8 cellular contexts compared by ENCODE assay signal in genomic region chr12:12999959-13000615, GRCh38. TPM values are rescaled to one million over a fixed set of nuclear protein-coding genes. Genes with fewer than 3 reads are reported as not detected.
A peak's percentile ranks its signal among the peaks of the same experiment; 100 is the strongest.
DNase-seq lines count a peak whose midpoint lies in the region; ATAC-seq and TF ChIP-seq lines count a peak whose summit lies in the region.

Gene HEBP1, minus strand, starts transcription at chr12:13000265. Its CDS starts 151 bp downstream, at chr12:13000114.

- H3K4me2 ChIP-seq in DND-41 (ENCODE audit: insufficient read depth, low read length): no peak within 1 kb of the TSS

- H3K79me2 ChIP-seq in DND-41 (ENCODE audit: insufficient read depth, low read length): no peaks in the 10 kb centered on the region

- H4K20me1 ChIP-seq in DND-41 (ENCODE audit: insufficient read depth, low read length): no peaks in the 10 kb centered on the region

- no peaks in the 10 kb centered on the region for H3K36me3 ChIP-seq in DND-41 (ENCODE audit: insufficient read depth, low read length)
- H3K36me3 ChIP-seq in HAP-1 (replicated peaks): no peaks in the 10 kb centered on the region; the same call in 1 of the 2 replicates
- no peaks in the 10 kb centered on the region for H3K36me3 ChIP-seq in SJCRH30

- H3K27ac ChIP-seq in DND-41 (ENCODE audit: low read length) (no peak within 1 kb of the TSS), SJCRH30 (peak within 1 kb of the TSS; percentile 65)

- peaks cover 49% of the 10 kb centered on the region for H3K27me3 Mint-ChIP-seq in nephron progenitor cell (ENCODE audit: low read depth, poor library complexity)
- peaks cover 14% of the 10 kb centered on the region for H3K27me3 Mint-ChIP-seq in stimulated activated naive CD8-positive, alpha-beta T cell treated with anti-CD3 and anti-CD28 coated beads, Interleukin-15, Interleukin-2, amounts not matched to agents 100 ng/mL and 50 ng/mL, for 24 hours

- peak within 1 kb of the TSS; percentile 55 for H3K27ac Mint-ChIP-seq in nephron progenitor cell
- peak within 1 kb of the TSS; percentile 84 for H3K27ac Mint-ChIP-seq in stimulated activated naive CD8-positive, alpha-beta T cell treated with anti-CD3 and anti-CD28 coated beads, Interleukin-15, Interleukin-2, amounts not matched to agents 100 ng/mL and 50 ng/mL, for 24 hours

- H3K9me3 Mint-ChIP-seq in nephron progenitor cell: no peaks in the 10 kb centered on the region
- H3K9me3 Mint-ChIP-seq in stimulated activated naive CD8-positive, alpha-beta T cell treated with anti-CD3 and anti-CD28 coated beads, Interleukin-15, Interleukin-2, amounts not matched to agents 100 ng/mL and 50 ng/mL, for 24 hours: no peaks in the 10 kb centered on the region

- H3K9me3 ChIP-seq in DND-41 (ENCODE audit: insufficient read depth, low read length, severe bottlenecking) (no peaks in the 10 kb centered on the region), HAP-1 (no peaks in the 10 kb centered on the region), SJCRH30 (replicated peaks) (no peaks in the 10 kb centered on the region)

- no peaks in the 10 kb centered on the region for H3K36me3 Mint-ChIP-seq in nephron progenitor cell (ENCODE audit: low read depth)
- H3K36me3 Mint-ChIP-seq in stimulated activated naive CD8-positive, alpha-beta T cell treated with anti-CD3 and anti-CD28 coated beads, Interleukin-15, Interleukin-2, amounts not matched to agents 100 ng/mL and 50 ng/mL, for 24 hours (ENCODE audit: low read depth): no peaks in the 10 kb centered on the region

- peaks cover 37% of the 10 kb centered on the region for H3K4me1 Mint-ChIP-seq in nephron progenitor cell
- peaks cover 22% of the 10 kb centered on the region for H3K4me1 Mint-ChIP-seq in stimulated activated naive CD8-positive, alpha-beta T cell treated with anti-CD3 and anti-CD28 coated beads, Interleukin-15, Interleukin-2, amounts not matched to agents 100 ng/mL and 50 ng/mL, for 24 hours (ENCODE audit: low read depth)

- DNase-seq in DND-41 (no peak), HAP-1 (ENCODE audit: low spot score in 2 of 2) (peak; percentile 82 to 97), M059J (ENCODE audit: low read depth) (peak; percentile 73), SJCRH30 (peak; percentile 92), activated gamma-delta T cell treated with Interleukin-2 at 50 U/mL for 16 hours (peak; percentile 96), fibroblast of the aortic adventitia (ENCODE audit: low read depth) (peak; percentile 81), nephron progenitor cell (peak; percentile 99)

- no peak for TF ChIP-seq CTCF in DND-41 (IDR thresholded peaks at IDR 0.05; ENCODE audit: borderline replicate concordance, extremely low read depth, low read length, poor library complexity, severe bottlenecking)
- TF ChIP-seq CTCF in fibroblast of the aortic adventitia (IDR thresholded peaks at IDR 0.05; ENCODE audit: insufficient read depth, low read length): no peak
- no peak for TF ChIP-seq CTCF in nephron progenitor cell (IDR thresholded peaks at IDR 0.05)

- no peak within 1 kb of the TSS for H3K9ac ChIP-seq in DND-41 (ENCODE audit: low read depth, low read length)

- peak within 1 kb of the TSS; percentile 91 for H3K4me3 Mint-ChIP-seq in nephron progenitor cell
- peak within 1 kb of the TSS; percentile 95 for H3K4me3 Mint-ChIP-seq in stimulated activated naive CD8-positive, alpha-beta T cell treated with anti-CD3 and anti-CD28 coated beads, Interleukin-15, Interleukin-2, amounts not matched to agents 100 ng/mL and 50 ng/mL, for 24 hours

- H3K4me1 ChIP-seq in DND-41 (ENCODE audit: insufficient read depth, low read length): no peaks in the 10 kb centered on the region
- peaks cover 9% of the 10 kb centered on the region; the same call in 1 of the 2 replicates for H3K4me1 ChIP-seq in HAP-1
- peaks cover 4% of the 10 kb centered on the region; the same call in 1 of the 2 replicates for H3K4me1 ChIP-seq in SJCRH30

- ATAC-seq in DND-41 (ENCODE audit: insufficient read depth, low read depth): peak; percentile 31; the same call in 1 of the 3 replicates

- peaks cover 3% of the 10 kb centered on the region for H3K27me3 ChIP-seq in DND-41 (ENCODE audit: insufficient read depth, low read length, poor library complexity)
- no peaks in the 10 kb centered on the region for H3K27me3 ChIP-seq in HAP-1 (ENCODE audit: low read depth)
- H3K27me3 ChIP-seq in SJCRH30: no peaks in the 10 kb centered on the region

- no peak within 1 kb of the TSS for H2AFZ ChIP-seq in DND-41 (ENCODE audit: low read depth, low read length)

- in situ Hi-C loops in HAP-1 (cut with MboI; ENCODE audit: low sequenced_read_pairs): no loop called here

- no peak within 1 kb of the TSS for H3K4me3 ChIP-seq in DND-41 (ENCODE audit: low read depth in 1 of 2, low read length in 2 of 2)
- peak within 1 kb of the TSS; percentile 59 for H3K4me3 ChIP-seq in HAP-1
- peak within 1 kb of the TSS; percentile 95 for H3K4me3 ChIP-seq in SJCRH30
- peak within 1 kb of the TSS; percentile 98 for H3K4me3 ChIP-seq in fibroblast of the aortic adventitia (ENCODE audit: low read depth, low read length)

RNA-seq across cellular contexts. Expression of gene HEBP1, which starts in this region (rescaled TPM):
- total RNA-seq in M059J (2014; rRNA removed; shearing (Covaris generic)): 9.4 and 20.5 TPM in 2 replicates
- total RNA-seq in SJCRH30 (2014; rRNA removed; shearing (Covaris generic)): 9.0 and 9.1 TPM in 2 replicates
- 14.4 and 35.3 TPM in 2 replicates for total RNA-seq in fibroblast of the aortic adventitia (ENCODE audit: low replicate concordance)

Comparison
In these comparisons a context has a peak if more than half of its experiments do, and no peak if none do; other contexts are left out.
1. H3K4me3 ChIP-seq: peak in HAP-1 (single experiment), SJCRH30 (single experiment) and fibroblast of the aortic adventitia (single experiment); none in DND-41 (0 of 2).